ENCODE assay signal across 1 cellular context in genomic region chr20:47805951-47806350, GRCh38.
TF ChIP-seq lines count a peak whose summit lies in the region.

No MANE protein-coding gene starts in this region.

TF ChIP-seq in GM23338, 12 proteins besides CTCF, POLR2A, EP300 and RAD21 (continued from another document):
- TF ChIP-seq ZNF462 (CRISPR knock-in tag; IDR thresholded peaks at IDR 0.05) (no peak), ZNF114 (CRISPR knock-in tag; IDR thresholded peaks at IDR 0.05) (no peak), ETS1 (IDR thresholded peaks at IDR 0.05) (no peak), REST (IDR thresholded peaks at IDR 0.05; ENCODE audit: unreplicated experiment) (no peak), STAT1 (IDR thresholded peaks at IDR 0.05; ENCODE audit: unreplicated experiment) (no peak), JUNB (IDR thresholded peaks at IDR 0.05; ENCODE audit: unreplicated experiment) (no peak), CREB1 (CRISPR knock-in tag; IDR thresholded peaks at IDR 0.05; ENCODE audit: low read depth) (no peak), ZNF331 (CRISPR knock-in tag; IDR thresholded peaks at IDR 0.05; ENCODE audit: low read depth) (no peak)
